ENCODE assay signal across 1 cellular context in the genomic region with DNA sequence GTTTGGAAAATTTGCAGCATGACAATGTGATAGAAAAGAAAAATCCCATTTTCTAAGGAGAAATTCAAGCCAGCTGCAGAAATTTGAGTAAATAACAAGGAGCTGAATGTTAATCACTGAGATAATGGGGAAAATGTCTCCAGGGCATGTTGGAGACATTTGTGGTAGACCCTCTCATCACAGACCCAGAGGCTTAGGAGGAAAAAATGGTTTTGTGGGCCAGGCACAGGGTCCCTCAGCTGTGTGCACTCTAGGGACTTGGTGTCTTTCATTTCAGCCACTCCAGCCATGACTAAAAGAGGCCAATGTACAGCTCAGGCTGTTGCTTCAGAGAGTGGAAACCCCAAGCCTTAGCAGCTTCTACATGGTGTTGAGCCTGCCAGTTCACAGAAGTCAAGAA.
TF ChIP-seq lines count a peak whose summit lies in the region.

No MANE protein-coding gene starts in this region.

TF ChIP-seq in A549, 52 proteins besides CTCF, POLR2A, EP300 and RAD21 (continued from another document):
- TF ChIP-seq, protein P1, sequence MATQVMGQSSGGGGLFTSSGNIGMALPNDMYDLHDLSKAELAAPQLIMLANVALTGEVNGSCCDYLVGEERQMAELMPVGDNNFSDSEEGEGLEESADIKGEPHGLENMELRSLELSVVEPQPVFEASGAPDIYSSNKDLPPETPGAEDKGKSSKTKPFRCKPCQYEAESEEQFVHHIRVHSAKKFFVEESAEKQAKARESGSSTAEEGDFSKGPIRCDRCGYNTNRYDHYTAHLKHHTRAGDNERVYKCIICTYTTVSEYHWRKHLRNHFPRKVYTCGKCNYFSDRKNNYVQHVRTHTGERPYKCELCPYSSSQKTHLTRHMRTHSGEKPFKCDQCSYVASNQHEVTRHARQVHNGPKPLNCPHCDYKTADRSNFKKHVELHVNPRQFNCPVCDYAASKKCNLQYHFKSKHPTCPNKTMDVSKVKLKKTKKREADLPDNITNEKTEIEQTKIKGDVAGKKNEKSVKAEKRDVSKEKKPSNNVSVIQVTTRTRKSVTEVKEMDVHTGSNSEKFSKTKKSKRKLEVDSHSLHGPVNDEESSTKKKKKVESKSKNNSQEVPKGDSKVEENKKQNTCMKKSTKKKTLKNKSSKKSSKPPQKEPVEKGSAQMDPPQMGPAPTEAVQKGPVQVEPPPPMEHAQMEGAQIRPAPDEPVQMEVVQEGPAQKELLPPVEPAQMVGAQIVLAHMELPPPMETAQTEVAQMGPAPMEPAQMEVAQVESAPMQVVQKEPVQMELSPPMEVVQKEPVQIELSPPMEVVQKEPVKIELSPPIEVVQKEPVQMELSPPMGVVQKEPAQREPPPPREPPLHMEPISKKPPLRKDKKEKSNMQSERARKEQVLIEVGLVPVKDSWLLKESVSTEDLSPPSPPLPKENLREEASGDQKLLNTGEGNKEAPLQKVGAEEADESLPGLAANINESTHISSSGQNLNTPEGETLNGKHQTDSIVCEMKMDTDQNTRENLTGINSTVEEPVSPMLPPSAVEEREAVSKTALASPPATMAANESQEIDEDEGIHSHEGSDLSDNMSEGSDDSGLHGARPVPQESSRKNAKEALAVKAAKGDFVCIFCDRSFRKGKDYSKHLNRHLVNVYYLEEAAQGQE (IDR thresholded peaks at IDR 0.05): no peak
- TF ChIP-seq POLR2AphosphoS2 (conservative IDR thresholded peaks at IDR 0.05; ENCODE audit: low read length) (no peak), CBX8 (IDR thresholded peaks at IDR 0.05) (no peak), PHF8 (IDR thresholded peaks at IDR 0.05; ENCODE audit: borderline replicate concordance, low read depth) (no peak), TFCP2L1 (CRISPR knock-in tag; IDR thresholded peaks at IDR 0.05) (no peak), SREBF2 (IDR thresholded peaks at IDR 0.05) (no peak)
